In genomic region chr1:183039985-183040447, GRCh38 we compare ENCODE assay signal across 9 cellular contexts. TPM values are rescaled to one million over a fixed set of nuclear protein-coding genes. Genes with fewer than 3 reads are reported as not detected.
DNase-seq lines count a peak whose midpoint lies in the region; ATAC-seq and TF ChIP-seq lines count a peak whose summit lies in the region.
"Had no signal": no experiment of that assay in that cellular context is flagged by ENCODE, and none has a peak within 500 bp of the region (broad histone marks: within the 10 kb centered on the region; RNA-seq: fewer than 3 reads in every experiment).

No MANE protein-coding gene starts in this region.

- H3K36me3 ChIP-seq in SJCRH30 (peaks cover 2% of the 10 kb centered on the region; the same call in 1 of the 2 replicates), heart right ventricle (peaks cover 0 to 12% (median 0%) of the 10 kb centered on the region in 9 donors)

- H3K27ac ChIP-seq in SJCRH30: peak overlapping the region; percentile 65
- peak overlapping the region in 9 of 10 donors; percentile 11 to 79 (median 50) for H3K27ac ChIP-seq in heart right ventricle
- H3K27ac ChIP-seq: RWPE1 had no signal

- ATAC-seq in Right ventricle myocardium inferior (peak; percentile 29), heart right ventricle (peak in 6 of 8 donors; percentile 22 to 63 (median 53)), esophagus mucosa (no peak), GM19467 (IDR thresholded peaks at IDR 0.05; ENCODE audit: unreplicated experiment) (no peak), HG02678 (IDR thresholded peaks at IDR 0.05; ENCODE audit: unreplicated experiment) (no peak)

- intact Hi-C loops in Right ventricle myocardium inferior (cut with DNase I): no loop called here
- intact Hi-C loops in cardiac septum (cut with DNase I): no loop called here
- intact Hi-C loops in heart right ventricle (cut with DNase I): loop anchor here in 4 of 10 donors (5.0 to 10.0 kb wide), 4 partner anchors 37 to 185 kb away; no protein-coding TSS in a partner anchor

- peaks cover 14% of the 10 kb centered on the region for H3K4me1 ChIP-seq in SJCRH30
- peaks cover 11 to 95% (median 83%) of the 10 kb centered on the region in 9 donors for H3K4me1 ChIP-seq in heart right ventricle

- H3K4me3 ChIP-seq in SJCRH30 (0 out of 2 replicates have a peak overlapping the region, but pooled peaks have one; percentile 6), heart right ventricle (peak overlapping the region in 1 of 10 donors; percentile 4)

- 22 to 40% methylated on average over 3 of the region's 3 CpGs for WGBS in heart right ventricle, 2 donors

- no peak for TF ChIP-seq CTCF in heart right ventricle (IDR thresholded peaks at IDR 0.05)

- H3K27me3 ChIP-seq in SJCRH30 (no peaks in the 10 kb centered on the region), heart right ventricle (no peaks in the 10 kb centered on the region)

- H3K9me3 ChIP-seq in SJCRH30 (replicated peaks) (no peaks in the 10 kb centered on the region), heart right ventricle (no peaks in the 10 kb centered on the region)

- DNase-seq in Right ventricle myocardium inferior (ENCODE audit: missing footprints) (no peak), cardiac septum (ENCODE audit: low spot score) (no peak), SJCRH30 (peak; percentile 72 to 88), heart right ventricle (no peak), NCI-H1436 (lab: John Stamatoyannopoulos, UW) (no peak)

RNA-seq across cellular contexts. Expression of gene LAMC1, which starts 16.8 kb away (rescaled TPM):
- total RNA-seq in Right ventricle myocardium inferior: 100 TPM
- total RNA-seq in cardiac septum: 104 TPM
- total RNA-seq in SJCRH30 (2014; rRNA removed; shearing (Covaris generic)): 122 and 123 TPM in 2 replicates
- 100 to 1,000 TPM; 100 to 160 (median 116) TPM for total RNA-seq in heart right ventricle
- 10 to 100 TPM; 22.1 to 60.1 TPM for polyA plus RNA-seq in heart right ventricle
- total RNA-seq in esophagus mucosa: 26.9 TPM

Comparison
In these comparisons a context has a peak if more than half of its experiments do, and no peak if none do; other contexts are left out.
1. ATAC-seq: peak in Right ventricle myocardium inferior (single experiment) and heart right ventricle (6 of 8); none in esophagus mucosa (single experiment), GM19467 (single experiment) and HG02678 (single experiment).
2. DNase-seq: peak in SJCRH30 (2 of 2); none in Right ventricle myocardium inferior (single experiment), cardiac septum (single experiment), heart right ventricle (0 of 2) and NCI-H1436 (single experiment).